In genomic region chr15:28107111-28107893, GRCh38 we compare ENCODE assay signal across 9 cellular contexts. TPM values are rescaled to one million over a fixed set of nuclear protein-coding genes. Genes with fewer than 3 reads are reported as not detected.
DNase-seq lines count a peak whose midpoint lies in the region; ATAC-seq, FAIRE-seq and TF ChIP-seq lines count a peak whose summit lies in the region.
"Had no signal": no experiment of that assay in that cellular context is flagged by ENCODE, and none has a peak within 500 bp of the region (broad histone marks: within the 10 kb centered on the region; RNA-seq: fewer than 3 reads in every experiment).

No MANE protein-coding gene starts in this region.

- H3K27me3 ChIP-seq in lung (ENCODE audit: control insufficient read depth, insufficient read depth) (no peaks in the 10 kb centered on the region), tibial nerve (peaks cover 0 to 14% of the 10 kb centered on the region in 2 donors)

- ATAC-seq in lung (ENCODE audit: insufficient read depth, low FRiP score) (no peak), HG02885 (IDR thresholded peaks at IDR 0.05; ENCODE audit: poor library complexity, unreplicated experiment) (no peak), GM19467 (IDR thresholded peaks at IDR 0.05; ENCODE audit: unreplicated experiment) (no peak)

- TF ChIP-seq CTCF in lung (IDR thresholded peaks at IDR 0.05; ENCODE audit: control extremely low read depth, extremely low read depth) (no peak), tibial nerve (IDR thresholded peaks at IDR 0.05) (no peak)

- peaks cover 0 to 2% of the 10 kb centered on the region in 2 donors for H3K9me3 ChIP-seq in lung (ENCODE audit: control insufficient read depth in 2 of 2, insufficient read depth in 1 of 2, low read length in 1 of 2)
- H3K9me3 ChIP-seq in tibial nerve: no peaks in the 10 kb centered on the region

- FAIRE-seq in GM12892 (lab: Jason Lieb, UNC): no peak

- TF ChIP-seq EP300 in tibial nerve (IDR thresholded peaks at IDR 0.05): no peak

- no peak overlapping the region for H3K27ac ChIP-seq in lung (ENCODE audit: low read depth in 1 of 2, low read length in 1 of 2)
- peak overlapping the region in 1 of 4 donors; percentile 17 for H3K27ac ChIP-seq in tibial nerve

- WGBS in lung, 2 donors: 3% methylated on average over 57 to 62 of the region's 62 CpGs
- WGBS in tibial nerve, 2 donors: 4 to 8% methylated on average over 33 to 49 of the region's 62 CpGs

- TF ChIP-seq POLR2A in tibial nerve (IDR thresholded peaks at IDR 0.05) (no peak), GM12892 (IDR thresholded peaks at IDR 0.05; ENCODE audit: low read depth, low read length) (no peak)

- H3K4me3 ChIP-seq in lung: peak overlapping the region; percentile 15
- peak overlapping the region; percentile 34 to 69 (median 56) for H3K4me3 ChIP-seq in tibial nerve

- H3K4me1 ChIP-seq in lung (ENCODE audit: control insufficient read depth in 2 of 2, insufficient read depth in 2 of 2, low read length in 2 of 2) (peaks cover 4 to 7% of the 10 kb centered on the region in 2 donors), tibial nerve (peaks cover 0 to 17% (median 13%) of the 10 kb centered on the region in 4 donors)

- peak; percentile 37 for DNase-seq in activated T-cell treated with anti-CD3 and anti-CD28 coated beads, Interleukin-2, amount 50 U/mL, for 1 hour
- DNase-seq in activated T-cell treated with anti-CD3 and anti-CD28 coated beads for 4 hours: no peak
- peak; percentile 43 for DNase-seq in dermis blood vessel endothelial cell
- no peak for DNase-seq in lung (ENCODE audit: low spot score)
- no peak for DNase-seq in tibial nerve (ENCODE audit: low spot score in 2 of 2)
- DNase-seq in GM12892 (ENCODE audit: insufficient read length): no peak

- H3K36me3 ChIP-seq in lung (ENCODE audit: control insufficient read depth in 2 of 2, insufficient read depth in 2 of 2, low read length in 2 of 2): peaks cover 11% of the 10 kb centered on the region in 2 donors
- peaks cover 0 to 15% (median 2%) of the 10 kb centered on the region in 3 donors for H3K36me3 ChIP-seq in tibial nerve

RNA-seq across cellular contexts. Expression of gene OCA2, which starts 8.2 kb away (rescaled TPM):
- total RNA-seq in dermis blood vessel endothelial cell (not detected in 2 replicates), lung (10 to 100 TPM in 1 of 2 donors, 1 to 10 TPM in 1; 3.9 to 23.0 TPM), tibial nerve (10 to 100 TPM in 1 of 4 donors, 1 to 10 TPM in 2, not detected in 1; 2.7 to 19.7 (median 6.5) TPM)
- polyA plus RNA-seq in lung: under 1 TPM; 0.49 to 0.71 TPM
- polyA plus RNA-seq in GM12892 (2012; ENCODE audit: missing spikeins): not detected
- total RNA-seq: RPMI7951 had no signal

Comparison
In these comparisons a context has a peak if more than half of its experiments do, and no peak if none do; other contexts are left out.
1. DNase-seq: peak in activated T-cell treated with anti-CD3 and anti-CD28 coated beads, Interleukin-2, amount 50 U/mL, for 1 hour (single experiment) and dermis blood vessel endothelial cell (single experiment); none in activated T-cell treated with anti-CD3 and anti-CD28 coated beads for 4 hours (single experiment), lung (single experiment), tibial nerve (0 of 2) and GM12892 (single experiment).